8 cellular contexts compared by ENCODE assay signal in the genomic region with DNA sequence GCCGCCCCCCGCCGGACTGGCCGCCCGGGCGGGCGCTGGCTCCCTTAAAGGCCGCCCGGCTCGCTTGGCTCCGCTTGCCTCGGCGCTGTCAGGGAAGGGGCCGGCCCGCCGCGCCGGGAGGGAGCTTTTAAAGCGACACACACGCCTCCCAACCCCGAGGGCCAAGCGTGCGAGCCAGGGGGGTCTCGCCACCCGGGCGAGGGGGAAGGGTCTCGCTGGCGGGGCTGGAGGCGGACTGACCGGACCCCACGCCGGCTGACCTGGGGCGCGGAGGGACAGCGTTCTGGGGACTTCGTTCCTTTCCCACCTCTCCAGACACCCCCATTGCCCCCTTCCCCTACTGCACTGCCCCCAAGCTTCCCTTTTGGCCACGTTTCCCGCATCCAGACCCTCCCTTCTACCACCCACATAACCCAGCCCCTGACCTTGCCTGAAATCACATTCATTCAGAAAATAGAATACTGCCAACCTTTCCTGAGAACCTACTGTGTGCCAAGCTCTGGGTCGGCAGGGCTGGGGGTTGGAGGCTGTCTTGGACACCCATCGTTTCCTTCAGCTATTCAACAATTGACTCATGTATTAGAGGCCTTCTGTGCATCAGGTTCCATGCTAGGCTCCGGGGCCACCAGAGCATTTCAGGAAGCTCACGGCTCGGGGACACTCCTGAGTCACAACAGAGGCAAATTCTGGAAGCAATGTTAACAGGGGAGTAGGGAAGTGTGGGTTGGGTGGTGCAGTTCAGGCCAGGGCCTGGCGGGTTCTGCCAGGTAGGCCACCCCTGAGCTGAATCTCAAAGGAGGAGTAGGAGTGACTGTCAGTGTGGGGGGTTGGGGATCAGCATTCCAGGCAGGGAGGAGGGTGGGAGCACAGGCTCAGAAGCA. TPM values are rescaled to one million over a fixed set of nuclear protein-coding genes. Genes with fewer than 3 reads are reported as not detected.
A peak's percentile ranks its signal among the peaks of the same experiment; 100 is the strongest.
DNase-seq lines count a peak whose midpoint lies in the region; ATAC-seq and TF ChIP-seq lines count a peak whose summit lies in the region.

A gene with protein sequence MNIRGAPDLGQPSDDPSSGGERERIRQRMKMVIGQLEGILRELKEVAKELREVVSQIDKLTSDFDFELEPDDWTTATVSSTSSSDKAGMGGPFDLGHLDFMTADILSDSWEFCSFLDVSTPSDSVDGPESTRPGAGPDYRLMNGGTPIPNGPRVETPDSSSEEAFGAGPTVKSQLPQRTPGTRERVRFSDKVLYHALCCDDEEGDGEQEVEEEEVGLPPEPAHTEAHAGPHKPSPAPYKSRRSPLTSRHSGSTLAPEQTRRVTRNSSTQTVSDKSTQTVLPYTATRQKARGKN (minus strand): TSS at position 102 of the 881 bp plus-strand sequence. CDS start 2,221 bp downstream, outside the sequence.

- peak within 1 kb of the TSS; percentile 72 for H3K4me3 ChIP-seq in suprapubic skin

- 49% methylated on average over 8 of the region's 44 CpGs for WGBS in suprapubic skin

- ATAC-seq in left lobe of liver = peak; percentile 54
- ATAC-seq in GM18867 (IDR thresholded peaks at IDR 0.05; ENCODE audit: unreplicated experiment) = no peak
- ATAC-seq in GM19452 (IDR thresholded peaks at IDR 0.05; ENCODE audit: unreplicated experiment) = no peak

- no peak for TF ChIP-seq EP300 in suprapubic skin (IDR thresholded peaks at IDR 0.05)

- H3K4me1 ChIP-seq in suprapubic skin = peaks cover 36% of the 10 kb centered on the region

- H3K36me3 ChIP-seq in suprapubic skin = no peaks in the 10 kb centered on the region

- TF ChIP-seq POLR2A in suprapubic skin (IDR thresholded peaks at IDR 0.05) = no peak

- no peak for TF ChIP-seq CTCF in suprapubic skin (IDR thresholded peaks at IDR 0.05)

- H3K9me3 ChIP-seq in suprapubic skin = no peaks in the 10 kb centered on the region

- peak; percentile 16 for DNase-seq in M059J (ENCODE audit: low read depth)
- peak; percentile 49 for DNase-seq in dermis blood vessel endothelial cell
- DNase-seq in left lobe of liver (ENCODE audit: low spot score) = no peak
- no peak for DNase-seq in suprapubic skin (ENCODE audit: low spot score in 2 of 2)
- no peak for DNase-seq in NCI-H1105 treated with DMSO at 0.1 percent for 48 hours (lab: John Stamatoyannopoulos, UW)
- DNase-seq in NCI-H345 (lab: John Stamatoyannopoulos, UW) = no peak

- peak within 1 kb of the TSS; percentile 45 for H3K27ac ChIP-seq in suprapubic skin

- peaks cover 25% of the 10 kb centered on the region for H3K27me3 ChIP-seq in suprapubic skin

RNA-seq across cellular contexts. Expression of the gene that starts here (rescaled TPM):
- total RNA-seq in M059J (2014; rRNA removed; shearing (Covaris generic)) = 0.39 TPM in 1 of 2 replicates, not detected in the other
- not detected in 2 replicates for total RNA-seq in dermis blood vessel endothelial cell
- 1.4 TPM for total RNA-seq in left lobe of liver
- 10 to 100 TPM; 22.7 to 70.1 (median 45.7) TPM for total RNA-seq in suprapubic skin

Comparison
In these comparisons a context has a peak if more than half of its experiments do, and no peak if none do; other contexts are left out.
1. RNA of the gene that starts here (total RNA-seq): 22.7 to 70.1 TPM in suprapubic skin; 1.4 TPM in left lobe of liver (single experiment), 0.39 TPM in M059J and not detected in dermis blood vessel endothelial cell; every median in the first group is over 10 times any median in the second.
2. Peak in DNase-seq in M059J; RNA of the gene not detected or under 1 TPM.
3. Peak in DNase-seq in dermis blood vessel endothelial cell; RNA of the gene not detected or under 1 TPM.